Comparison of ENCODE assay signal across 20 cellular contexts in the genomic region with DNA sequence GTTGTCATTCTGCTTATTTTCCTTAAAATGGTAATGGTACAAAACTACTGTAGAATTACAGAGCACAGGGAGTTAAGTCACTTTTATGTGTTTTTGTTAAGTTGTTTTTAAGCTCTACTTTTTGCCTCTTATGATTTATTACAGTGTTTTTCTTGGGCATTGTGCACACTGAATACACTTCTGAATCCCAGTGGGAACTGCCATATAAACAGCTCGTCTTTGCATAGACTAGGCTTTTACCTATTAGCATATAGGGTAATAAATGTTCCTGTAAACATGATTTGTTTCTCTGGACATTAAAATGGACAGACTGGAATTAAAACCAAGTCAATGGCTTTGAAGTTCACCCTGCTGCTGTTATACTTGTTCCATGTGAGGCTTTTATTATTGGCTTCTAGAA. TPM values are rescaled to one million over a fixed set of nuclear protein-coding genes. Genes with fewer than 3 reads are reported as not detected.
DNase-seq lines count a peak whose midpoint lies in the region; ATAC-seq, FAIRE-seq and TF ChIP-seq lines count a peak whose summit lies in the region.
"Had no signal": no experiment of that assay in that cellular context is flagged by ENCODE, and none has a peak within 500 bp of the region (broad histone marks: within the 10 kb centered on the region; RNA-seq: fewer than 3 reads in every experiment).

No MANE protein-coding gene starts in this region.

- no peak for TF ChIP-seq EP300 in sigmoid colon (IDR thresholded peaks at IDR 0.05)

- H3K9ac ChIP-seq in adipocyte (ENCODE audit: low read length), result peak overlapping the region; percentile 11

- H3K27me3 ChIP-seq in left ventricle myocardium inferior (ENCODE audit: low read depth) (no peaks in the 10 kb centered on the region), adipocyte (replicated peaks; ENCODE audit: control insufficient read depth, insufficient read depth, low read length) (no peaks in the 10 kb centered on the region), sigmoid colon (no peaks in the 10 kb centered on the region)
- H3K27me3 ChIP-seq: BE2C had no signal

- CTCF ChIA-PET in GM10248 (lab: Yijun Ruan, JAX), result interaction anchor here (1.0 to 2.0 kb wide), 4 partner anchors 11 to 66 kb away, joined by 3 to 5 read pairs (median 4); no protein-coding TSS in a partner anchor

- POLR2A ChIA-PET in GM10248 (lab: Yijun Ruan, JAX), result no interaction called here

- peak overlapping the region; percentile 5 for H3K4me3 ChIP-seq in left ventricle myocardium inferior
- no peak overlapping the region for H3K4me3 ChIP-seq in adipocyte (ENCODE audit: low read length)
- H3K4me3 ChIP-seq in sigmoid colon, result no peak overlapping the region
- H3K4me3 ChIP-seq: GM23248 had no signal

- H3K27ac ChIP-seq in left ventricle myocardium inferior (replicated peaks) (peak overlapping the region; percentile 70), sigmoid colon (peak overlapping the region in 3 of 4 donors; percentile 44 to 100 (median 74))

- TF ChIP-seq POLR2A in sigmoid colon (IDR thresholded peaks at IDR 0.05), result no peak

- 64 to 69% methylated on average over 1 of the region's 1 CpG for WGBS in sigmoid colon, 2 donors

- FAIRE-seq in RCC 7860 (lab: Jason Lieb, UNC), result no peak
- FAIRE-seq: D721Med, HTR-8/SVneo had no signal

- DNase-seq in left ventricle myocardium inferior, result no peak
- no peak for DNase-seq in Right ventricle myocardium superior
- no peak for DNase-seq in adipocyte (ENCODE audit: low read depth)
- no peak for DNase-seq in sigmoid colon
- DNase-seq in NCI-H2029 (lab: John Stamatoyannopoulos, UW), result no peak
- no peak for DNase-seq in GM10248 (ENCODE audit: extremely low spot score)
- DNase-seq in RCC 7860 (ENCODE audit: low spot score), result no peak
- DNase-seq: BE2C; DMS79 treated with DMSO at 0.1 percent for 48 hours; GDM1; GM23248; NCI-H1436 treated with DMSO at 0.1 percent for 48 hours; NCI-H345; NCI-H526 treated with DMSO at 0.1 percent for 48 hours; NK-92 treated with Interleukin-12 subunit alpha and Interleukin-12 subunit beta, amount 100 ng/mL, for 24 hours; PC-3 had no signal

- no peaks in the 10 kb centered on the region for H3K9me3 ChIP-seq in left ventricle myocardium inferior (replicated peaks)
- no peaks in the 10 kb centered on the region for H3K9me3 ChIP-seq in adipocyte (ENCODE audit: control insufficient read depth, low read length)
- no peaks in the 10 kb centered on the region for H3K9me3 ChIP-seq in sigmoid colon
- H3K9me3 ChIP-seq: BE2C had no signal

- TF ChIP-seq CTCF in left ventricle myocardium inferior (IDR thresholded peaks at IDR 0.05; ENCODE audit: borderline replicate concordance) (no peak), sigmoid colon (IDR thresholded peaks at IDR 0.05) (no peak), GM10248 (IDR thresholded peaks at IDR 0.05; ENCODE audit: control extremely low read depth, extremely low read depth, low read depth, missing control alignments) (no peak)

- H3K4me1 ChIP-seq in left ventricle myocardium inferior (peaks cover 100% of the 10 kb centered on the region), adipocyte (ENCODE audit: control insufficient read depth, insufficient read depth, low read length) (peaks cover 83% of the 10 kb centered on the region), sigmoid colon (peaks cover 0 to 100% (median 98%) of the 10 kb centered on the region in 4 donors)

- no peak for ATAC-seq in Right ventricle myocardium superior (ENCODE audit: poor library complexity)
- ATAC-seq: CD8-positive, alpha-beta T cell; HCT116; PC-3 had no signal

- intact Hi-C loops in left ventricle myocardium inferior (cut with micrococcal nuclease) (loop anchor here (10.0 kb wide), 1 partner anchor 47 kb away; no protein-coding TSS in a partner anchor), Right ventricle myocardium superior (cut with DNase I) (no loop called here), sigmoid colon (cut with DNase I) (no loop called here)

- H3K36me3 ChIP-seq in left ventricle myocardium inferior (no peaks in the 10 kb centered on the region), adipocyte (ENCODE audit: control insufficient read depth, insufficient read depth, low read length, severe bottlenecking) (no peaks in the 10 kb centered on the region), sigmoid colon (no peaks in the 10 kb centered on the region)
- H3K36me3 ChIP-seq: BE2C had no signal

RNA-seq across cellular contexts. Expression of gene KLF9, which starts 12.2 kb away (rescaled TPM):
- 52.8 TPM for total RNA-seq in left ventricle myocardium inferior
- total RNA-seq in Right ventricle myocardium superior, result 50.9 TPM
- total RNA-seq in sigmoid colon, result 100 to 1,000 TPM; 120 to 184 (median 159) TPM
- polyA plus RNA-seq in sigmoid colon, result 10 to 100 TPM; 20.4 to 23.7 (median 22.0) TPM
